ENCODE assay signal across 25 cellular contexts in the genomic region with DNA sequence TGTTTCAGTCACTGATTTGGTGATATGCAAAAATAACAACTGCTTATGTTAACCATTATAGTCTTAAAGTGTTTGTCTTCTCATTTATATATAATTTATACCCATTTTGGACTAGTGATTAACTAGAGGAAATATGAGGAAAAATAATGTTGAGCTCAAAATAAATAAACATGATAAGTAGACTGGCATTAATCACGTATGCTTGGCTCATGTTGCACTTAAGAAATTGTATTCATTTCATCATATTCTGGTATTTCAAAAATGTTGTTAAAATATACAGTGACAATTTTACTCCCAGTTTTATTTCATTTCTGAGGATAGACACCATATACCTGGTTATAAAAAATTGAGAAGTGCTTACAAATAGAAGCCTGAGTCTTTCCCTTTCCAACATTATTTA. TPM values are rescaled to one million over a fixed set of nuclear protein-coding genes. Genes with fewer than 3 reads are reported as not detected.
"Had no signal": no experiment of that assay in that cellular context is flagged by ENCODE, and none has a peak within 500 bp of the region (broad histone marks: within the 10 kb centered on the region; RNA-seq: fewer than 3 reads in every experiment).

No MANE protein-coding gene starts in this region.

- H3K27ac ChIP-seq: breast epithelium, epithelial cell of prostate, gastroesophageal sphincter, heart left ventricle, ovary, right lobe of liver, spleen, testis had no signal

- ATAC-seq: activated T-cell treated with anti-CD3 and anti-CD28 coated beads, Interleukin-2, amount 50 U/mL, for 72 hours; effector memory CD8-positive, alpha-beta T cell; gastroesophageal sphincter; heart left ventricle; naive thymus-derived CD8-positive, alpha-beta T cell; right lobe of liver; stimulated activated memory B cell treated with anti-CD40 and anti-IgM and Interleukin-4, amounts not matched to agents 10 μg/mL and 1 μg/mL and 100 μg/mL, for 72 hours had no signal

- H3K4me3 ChIP-seq: breast epithelium, gastroesophageal sphincter, heart left ventricle, ovary, right lobe of liver, spleen, testis had no signal

- H3K9me3 ChIP-seq: breast epithelium, gastroesophageal sphincter, heart left ventricle, ovary, right lobe of liver, spleen, testis had no signal

- H3K36me3 ChIP-seq: breast epithelium, gastroesophageal sphincter, heart left ventricle, ovary, right lobe of liver, spleen had no signal

- FAIRE-seq: astrocyte had no signal

- DNase-seq: activated CD4-positive, alpha-beta T cell treated with anti-CD3 and anti-CD28 coated beads, Interleukin-2, amount 50 U/mL, for 4 hours; activated effector memory CD4-positive, alpha-beta T cell treated with anti-CD3 and anti-CD28 coated beads, Interleukin-2, amount 50 U/mL, for 16 hours; activated naive CD4-positive, alpha-beta T cell treated with anti-CD3 and anti-CD28 coated beads, Interleukin-2, amount 50 U/mL, for 16 hours; activated T-cell treated with anti-CD3 and anti-CD28 coated beads, Interleukin-2, amount 50 U/mL, for 72 hours; effector memory CD8-positive, alpha-beta T cell; heart left ventricle; mesenchymal stem cell; naive thymus-derived CD8-positive, alpha-beta T cell; ovary; right lobe of liver; spleen; stimulated activated CD4-positive, alpha-beta T cell treated with anti-CD3 and anti-CD28 coated beads, Interleukin-4, amount 100 ng/mL, for 4 hours; testis had no signal

- H3K4me1 ChIP-seq: breast epithelium, gastroesophageal sphincter, heart left ventricle, right lobe of liver, spleen, testis had no signal

- H3K27me3 ChIP-seq: breast epithelium, gastroesophageal sphincter, ovary, right lobe of liver, spleen, testis had no signal

RNA-seq across cellular contexts. Expression of gene OR10D3, which starts 3.8 kb away (rescaled TPM):
- total RNA-seq: activated CD8-positive, alpha-beta memory T cell treated with anti-CD3 and anti-CD28 coated beads for 36 hours; activated T-cell treated with anti-CD3 and anti-CD28 coated beads, Interleukin-2, amount 50 U/mL, for 72 hours; astrocyte; breast epithelium; cerebellum; dermis microvascular lymphatic vessel endothelial cell; gastroesophageal sphincter; heart left ventricle; liver; mucosa of gallbladder; naive thymus-derived CD8-positive, alpha-beta T cell; ovary; pulmonary artery endothelial cell; right lobe of liver; spleen had no signal
- polyA plus RNA-seq: adipose tissue; heart left ventricle; liver; naive thymus-derived CD8-positive, alpha-beta T cell; ovary; spleen had no signal
